29 cellular contexts compared by ENCODE assay signal in the genomic region with DNA sequence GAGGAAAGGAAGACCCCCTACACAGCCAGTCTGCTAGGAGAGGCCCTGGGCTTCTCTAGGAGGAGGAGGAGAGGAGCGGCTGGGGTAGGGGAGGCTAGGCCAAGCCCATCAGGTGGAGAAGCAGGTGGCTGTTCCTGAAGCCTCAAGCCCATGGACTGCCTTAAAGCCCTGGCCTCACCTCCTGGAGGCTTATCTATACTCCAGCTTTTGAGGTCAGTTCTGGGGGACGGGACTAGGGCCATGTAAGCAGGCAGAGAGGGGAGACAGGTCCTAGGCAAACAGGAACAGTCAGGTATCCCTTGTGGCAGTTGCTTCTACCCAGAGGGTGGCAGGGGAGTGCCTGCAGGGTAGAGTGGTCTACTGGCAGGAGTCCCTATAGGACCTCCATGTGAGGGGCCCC.
"Had no signal": no experiment of that assay in that cellular context is flagged by ENCODE, and none has a peak within 500 bp of the region (broad histone marks: within the 10 kb centered on the region; RNA-seq: fewer than 3 reads in every experiment).

No MANE protein-coding gene starts in this region.

- H3K27me3 Mint-ChIP-seq: activated CD4-positive, alpha-beta T cell treated with anti-CD3 and anti-CD28 coated beads, Interleukin-2, amount 10 ng/mL, durations not matched to agents 7 days and 5 days; activated CD8-positive, alpha-beta T cell treated with anti-CD3 and anti-CD28 coated beads for 36 hours; activated naive CD4-positive, alpha-beta T cell treated with anti-CD3 and anti-CD28 coated beads, Interleukin-2, amount 50 U/mL, for 24 hours; activated naive CD8-positive, alpha-beta T cell treated with anti-CD3 and anti-CD28 coated beads for 36 hours; activated naive CD8-positive, alpha-beta T cell treated with anti-CD3 and anti-CD28 coated beads, Interleukin-2, amount 50 U/mL, for 24 hours had no signal

- H3K4me1 ChIP-seq: adrenal gland, body of pancreas, colonic mucosa, foreskin keratinocyte, gastrocnemius medialis had no signal

- H3K9me3 ChIP-seq: adrenal gland, body of pancreas, colonic mucosa, gastrocnemius medialis had no signal

- H3K4me3 Mint-ChIP-seq: activated CD4-positive, alpha-beta T cell treated with anti-CD3 and anti-CD28 coated beads, Interleukin-2, amount 10 ng/mL, durations not matched to agents 7 days and 5 days; activated CD8-positive, alpha-beta T cell treated with anti-CD3 and anti-CD28 coated beads for 36 hours; activated naive CD4-positive, alpha-beta T cell treated with anti-CD3 and anti-CD28 coated beads for 36 hours; activated naive CD4-positive, alpha-beta T cell treated with anti-CD3 and anti-CD28 coated beads, Interleukin-2, amount 50 U/mL, for 24 hours; activated naive CD8-positive, alpha-beta T cell treated with anti-CD3 and anti-CD28 coated beads for 36 hours; activated naive CD8-positive, alpha-beta T cell treated with anti-CD3 and anti-CD28 coated beads, Interleukin-2, amount 50 U/mL, for 24 hours; activated T-helper 1 cell treated with anti-CD3 and anti-CD28 coated beads, Interleukin-12 subunit alpha, Interleukin-12 subunit beta, Interleukin-2, Interleukin-4 antibody, amounts not matched to agents 30 ng/mL and 10 ng/mL and 1 ng/mL, durations not matched to agents 14 hours and 24 hours and 36 hours; dendritic cell treated with granulocyte-macrophage colony-stimulating factor and Interleukin-4, amounts not matched to agents 40 ng/mL and 50 ng/mL, for 4 days; endodermal cell; WTC11 had no signal

- H3K27ac Mint-ChIP-seq: activated CD4-positive, alpha-beta T cell treated with anti-CD3 and anti-CD28 coated beads, Interleukin-2, amount 10 ng/mL, durations not matched to agents 7 days and 5 days; activated CD8-positive, alpha-beta T cell treated with anti-CD3 and anti-CD28 coated beads for 36 hours; activated naive CD4-positive, alpha-beta T cell treated with anti-CD3 and anti-CD28 coated beads for 36 hours; activated naive CD4-positive, alpha-beta T cell treated with anti-CD3 and anti-CD28 coated beads, Interleukin-2, amount 50 U/mL, for 24 hours; activated naive CD8-positive, alpha-beta T cell treated with anti-CD3 and anti-CD28 coated beads for 36 hours; activated naive CD8-positive, alpha-beta T cell treated with anti-CD3 and anti-CD28 coated beads, Interleukin-2, amount 50 U/mL, for 24 hours; activated T-helper 1 cell treated with anti-CD3 and anti-CD28 coated beads, Interleukin-12 subunit alpha, Interleukin-12 subunit beta, Interleukin-2, Interleukin-4 antibody, amounts not matched to agents 30 ng/mL and 10 ng/mL and 1 ng/mL, durations not matched to agents 14 hours and 24 hours and 36 hours; activated T-helper 2 cell treated with anti-CD3 and anti-CD28 coated beads, Interferon-gamma antibody, Interleukin-2, Interleukin-4, amounts not matched to agents 10 μg/mL and 5 μg/mL and 100 μg/mL, durations not matched to agents 14 hours and 24 hours and 36 hours; dendritic cell treated with granulocyte-macrophage colony-stimulating factor and Interleukin-4, amounts not matched to agents 40 ng/mL and 50 ng/mL, for 4 days; endodermal cell; WTC11 had no signal

- H3K36me3 ChIP-seq: adrenal gland, colonic mucosa, gastrocnemius medialis had no signal

- ATAC-seq: activated CD8-positive, alpha-beta T cell treated with anti-CD3 and anti-CD28 coated beads for 36 hours; activated naive CD8-positive, alpha-beta T cell treated with anti-CD3 and anti-CD28 coated beads, Interleukin-2, amount 50 U/mL, for 24 hours; body of pancreas; esophagus mucosa; foreskin keratinocyte; gastrocnemius medialis; WTC11 had no signal

- H3K4me3 ChIP-seq: adrenal gland, body of pancreas, colonic mucosa, dorsolateral prefrontal cortex, gastrocnemius medialis had no signal

- DNase-seq: activated CD4-positive, alpha-beta T cell treated with anti-CD3 and anti-CD28 coated beads for 1 hour; activated CD4-positive, alpha-beta T cell treated with anti-CD3 and anti-CD28 coated beads for 4 hours; activated CD4-positive, alpha-beta T cell treated with anti-CD3 and anti-CD28 coated beads, Interleukin-2, amount 10 ng/mL, durations not matched to agents 7 days and 5 days; activated CD4-positive, alpha-beta T cell treated with anti-CD3 and anti-CD28 coated beads, Interleukin-2, amount 50 U/mL, for 48 hours; activated CD8-positive, alpha-beta T cell treated with anti-CD3 and anti-CD28 coated beads for 36 hours; activated effector memory CD4-positive, alpha-beta T cell treated with anti-CD3 and anti-CD28 coated beads, Interleukin-2, amount 50 U/mL, for 16 hours; activated naive CD4-positive, alpha-beta T cell treated with anti-CD3 and anti-CD28 coated beads for 36 hours; activated naive CD8-positive, alpha-beta T cell treated with anti-CD3 and anti-CD28 coated beads for 36 hours; activated naive CD8-positive, alpha-beta T cell treated with anti-CD3 and anti-CD28 coated beads, Interleukin-2, amount 50 U/mL, for 24 hours; activated T-cell treated with anti-CD3 and anti-CD28 coated beads, Interleukin-2, amount 50 U/mL, for 1 hour; activated T-cell treated with anti-CD3 and anti-CD28 coated beads, Interleukin-2, amount 50 U/mL, for 48 hours; amygdala; body of pancreas; caudate nucleus; colonic mucosa; dorsolateral prefrontal cortex; effector memory CD4-positive, alpha-beta T cell; endodermal cell; foreskin keratinocyte; gastrocnemius medialis; glutamatergic neuron; T-helper 2 cell had no signal

- H3K9me3 Mint-ChIP-seq: activated CD4-positive, alpha-beta T cell treated with anti-CD3 and anti-CD28 coated beads, Interleukin-2, amount 10 ng/mL, durations not matched to agents 7 days and 5 days; activated CD8-positive, alpha-beta T cell treated with anti-CD3 and anti-CD28 coated beads for 36 hours; activated naive CD4-positive, alpha-beta T cell treated with anti-CD3 and anti-CD28 coated beads for 36 hours; activated naive CD4-positive, alpha-beta T cell treated with anti-CD3 and anti-CD28 coated beads, Interleukin-2, amount 50 U/mL, for 24 hours; activated naive CD8-positive, alpha-beta T cell treated with anti-CD3 and anti-CD28 coated beads for 36 hours; activated naive CD8-positive, alpha-beta T cell treated with anti-CD3 and anti-CD28 coated beads, Interleukin-2, amount 50 U/mL, for 24 hours; activated T-helper 1 cell treated with anti-CD3 and anti-CD28 coated beads, Interleukin-12 subunit alpha, Interleukin-12 subunit beta, Interleukin-2, Interleukin-4 antibody, amounts not matched to agents 30 ng/mL and 10 ng/mL and 1 ng/mL, durations not matched to agents 14 hours and 24 hours and 36 hours; activated T-helper 2 cell treated with anti-CD3 and anti-CD28 coated beads, Interferon-gamma antibody, Interleukin-2, Interleukin-4, amounts not matched to agents 10 μg/mL and 5 μg/mL and 100 μg/mL, durations not matched to agents 14 hours and 24 hours and 36 hours; dendritic cell treated with granulocyte-macrophage colony-stimulating factor and Interleukin-4, amounts not matched to agents 40 ng/mL and 50 ng/mL, for 4 days; endodermal cell had no signal

- H3K27me3 ChIP-seq: adrenal gland, body of pancreas, colonic mucosa, dorsolateral prefrontal cortex, foreskin keratinocyte, gastrocnemius medialis had no signal

- H3K36me3 Mint-ChIP-seq: activated naive CD4-positive, alpha-beta T cell treated with anti-CD3 and anti-CD28 coated beads, Interleukin-2, amount 50 U/mL, for 24 hours; activated naive CD8-positive, alpha-beta T cell treated with anti-CD3 and anti-CD28 coated beads for 36 hours had no signal

- H3K27ac ChIP-seq: adrenal gland, body of pancreas, colonic mucosa, dorsolateral prefrontal cortex, foreskin keratinocyte, gastrocnemius medialis had no signal

- H3K4me1 Mint-ChIP-seq: activated naive CD8-positive, alpha-beta T cell treated with anti-CD3 and anti-CD28 coated beads, Interleukin-2, amount 50 U/mL, for 24 hours; endodermal cell had no signal
